24 cellular contexts compared by ENCODE assay signal in genomic region chr5:88049156-88049555, GRCh38.
"Had no signal": no experiment of that assay in that cellular context is flagged by ENCODE, and none has a peak within 500 bp of the region (broad histone marks: within the 10 kb centered on the region; RNA-seq: fewer than 3 reads in every experiment).

No MANE protein-coding gene starts in this region.

- H3K36me3 ChIP-seq: esophagus squamous epithelium, left ventricle myocardium inferior, lower lobe of right lung, spleen, stomach had no signal

- H3K79me2 ChIP-seq: hepatocyte, parathyroid adenoma had no signal

- H3K4me3 Mint-ChIP-seq: effector memory CD8-positive, alpha-beta T cell; naive B cell; nephron had no signal

- H3K4me1 Mint-ChIP-seq: naive B cell, nephron had no signal

- H3K9ac ChIP-seq: parathyroid adenoma had no signal

- H3K4me3 ChIP-seq: esophagus squamous epithelium, hepatocyte, left ventricle myocardium inferior, lower lobe of right lung, psoas muscle, spleen, stomach had no signal

- ATAC-seq: effector memory CD8-positive, alpha-beta T cell; left cardiac atrium; lower lobe of right lung; psoas muscle; sciatic nerve had no signal

- H3K27me3 ChIP-seq: esophagus squamous epithelium, hepatocyte, spleen, stomach had no signal

- H3K4me1 ChIP-seq: esophagus squamous epithelium, left ventricle myocardium inferior, lower lobe of right lung, parathyroid adenoma, psoas muscle, spleen, stomach had no signal

- H3K36me3 Mint-ChIP-seq: naive B cell had no signal

- H3K9me3 ChIP-seq: esophagus squamous epithelium, left ventricle myocardium inferior, lower lobe of right lung, psoas muscle, spleen, stomach had no signal

- H3K27me3 Mint-ChIP-seq: naive B cell had no signal

- H3K27ac ChIP-seq: epithelial cell of prostate, esophagus squamous epithelium, hepatocyte, left ventricle myocardium inferior, lower lobe of right lung, parathyroid adenoma, psoas muscle, spleen, stomach had no signal

- H3K27ac Mint-ChIP-seq: effector memory CD8-positive, alpha-beta T cell; naive B cell; nephron had no signal

- H3K4me2 ChIP-seq: hepatocyte had no signal

- H2AFZ ChIP-seq: hepatocyte, parathyroid adenoma had no signal

- DNase-seq: cortex of kidney; effector memory CD8-positive, alpha-beta T cell; esophagus squamous epithelium; foreskin fibroblast; kidney; left cardiac atrium; left ventricle myocardium inferior; lower lobe of right lung; mesenchymal stem cell; naive B cell; occipital lobe; psoas muscle; spleen; stimulated activated CD4-positive, alpha-beta T cell treated with anti-CD3 and anti-CD28 coated beads, Interleukin-15, amount 100 ng/mL, for 24 hours; stimulated activated CD4-positive, alpha-beta T cell treated with anti-CD3 and anti-CD28 coated beads, Interleukin-2, amount 100 ng/mL, for 24 hours; stimulated activated CD4-positive, alpha-beta T cell treated with anti-CD3 and anti-CD28 coated beads, Interleukin-4, amount 100 ng/mL, for 4 hours; stimulated activated naive CD4-positive, alpha-beta T cell; stomach; trophoblast cell had no signal

- H3K9me3 Mint-ChIP-seq: effector memory CD8-positive, alpha-beta T cell had no signal
